23 cellular contexts compared by ENCODE assay signal in the genomic region with DNA sequence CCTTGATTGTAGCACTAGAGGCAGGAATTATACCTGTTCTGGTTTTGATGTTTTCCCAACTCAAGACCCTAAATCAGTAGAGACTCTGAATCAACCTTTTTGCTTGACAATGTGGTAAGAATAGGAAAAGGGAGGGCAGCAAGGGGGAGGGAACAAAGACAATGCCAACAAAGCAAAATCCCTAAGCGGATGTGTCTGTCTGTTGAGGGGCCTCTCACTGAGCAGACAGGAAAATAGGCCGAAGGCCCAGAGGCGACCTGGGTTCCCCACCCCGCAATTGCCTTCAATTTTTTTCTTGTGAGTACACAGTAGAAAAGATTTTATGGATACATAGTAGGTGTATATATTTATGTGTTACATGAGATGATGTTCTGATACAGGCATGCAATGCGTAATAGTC.
DNase-seq lines count a peak whose midpoint lies in the region; TF ChIP-seq lines count a peak whose summit lies in the region.
"Had no signal": no experiment of that assay in that cellular context is flagged by ENCODE, and none has a peak within 500 bp of the region (broad histone marks: within the 10 kb centered on the region; RNA-seq: fewer than 3 reads in every experiment).

No MANE protein-coding gene starts in this region.

- no peak overlapping the region for H4K91ac ChIP-seq in H9 (ENCODE audit: insufficient read length, low read depth, low read length)

- no peaks in the 10 kb centered on the region for H3K9me3 Mint-ChIP-seq in H9
- peaks cover 4% of the 10 kb centered on the region for H3K9me3 Mint-ChIP-seq in chondrocyte (ENCODE audit: low read depth)
- H3K9me3 Mint-ChIP-seq: CD8-positive, alpha-beta memory T cell; dendritic cell treated with granulocyte-macrophage colony-stimulating factor and Interleukin-4, amounts not matched to agents 40 ng/mL and 50 ng/mL, for 4 days had no signal

- H2BK20ac ChIP-seq in H9 (ENCODE audit: low read depth, low read length, poor library complexity, severe bottlenecking), result no peak overlapping the region

- H3K36me3 ChIP-seq in BLaER1 (peaks cover 9% of the 10 kb centered on the region; the same call in 1 of the 2 replicates), Peyer's patch (no peaks in the 10 kb centered on the region), ascending aorta (no peaks in the 10 kb centered on the region)
- H3K36me3 ChIP-seq: brain microvascular endothelial cell had no signal

- H3K27ac Mint-ChIP-seq in H9 (peak overlapping the region; percentile 72 to 95 (median 91)), chondrocyte (ENCODE audit: unreplicated experiment) (peak overlapping the region; percentile 2)
- H3K27ac Mint-ChIP-seq: dendritic cell treated with granulocyte-macrophage colony-stimulating factor and Interleukin-4, amounts not matched to agents 40 ng/mL and 50 ng/mL, for 4 days had no signal

- H3K18ac ChIP-seq in H9 (ENCODE audit: insufficient read length, low read depth, low read length), result no peak overlapping the region

- no peak overlapping the region for H4K8ac ChIP-seq in H9 (replicated peaks; ENCODE audit: insufficient read length, low read depth, low read length)

- H3K56ac ChIP-seq in H9 (ENCODE audit: insufficient read length, low read depth, low read length), result no peak overlapping the region

- H2BK15ac ChIP-seq in H9 (ENCODE audit: low read depth, low read length), result no peak overlapping the region

- WGBS in H9 (ENCODE audit: extremely low coverage, insufficient read length, low lambda C conversion rate), result no CpG with 5 or more reads among the region's 5 CpGs
- WGBS in lower leg skin, 2 donors, result 81 to 86% methylated on average over 5 of the region's 5 CpGs

- H3K27ac ChIP-seq in BLaER1 (no peak overlapping the region), H9 (ENCODE audit: insufficient read length, low read depth, low read length) (no peak overlapping the region), Peyer's patch (no peak overlapping the region), ascending aorta (no peak overlapping the region)
- H3K27ac ChIP-seq: brain microvascular endothelial cell, GM23248, RWPE1 had no signal

- peaks cover 100% of the 10 kb centered on the region for H4K20me1 ChIP-seq in BLaER1
- H4K20me1 ChIP-seq in H9 (ENCODE audit: control insufficient read depth, insufficient read depth, insufficient read length), result peaks cover under 1% of the 10 kb centered on the region

- H3K27me3 ChIP-seq in BLaER1, result no peaks in the 10 kb centered on the region
- no peaks in the 10 kb centered on the region for H3K27me3 ChIP-seq in H9 (ENCODE audit: insufficient read depth, low read length)
- no peaks in the 10 kb centered on the region for H3K27me3 ChIP-seq in Peyer's patch
- H3K27me3 ChIP-seq in ascending aorta, result no peaks in the 10 kb centered on the region
- H3K27me3 ChIP-seq: brain microvascular endothelial cell had no signal

- DNase-seq in H9 (no peak), chondrocyte (ENCODE audit: low spot score) (no peak), lung microvascular endothelial cell (ENCODE audit: low read depth in 2 of 2) (peak; percentile 52 to 68), Peyer's patch (no peak), T1000 (lab: John Stamatoyannopoulos, UW) (no peak), ascending aorta (ENCODE audit: low spot score in 2 of 2) (no peak), lower leg skin (ENCODE audit: low spot score in 2 of 2) (no peak)
- DNase-seq: activated CD4-positive, alpha-beta T cell treated with anti-CD3 and anti-CD28 coated beads for 48 hours; activated CD8-positive, alpha-beta memory T cell treated with anti-CD3 and anti-CD28 coated beads, Interleukin-2, amount 50 U/mL, for 4 hours; activated naive CD4-positive, alpha-beta T cell treated with Interleukin-2 at 50 U/mL for 16 hours; brain microvascular endothelial cell; DMS79 treated with DMSO at 0.1 percent for 48 hours; GM23248; Karpas-422; NCI-H1105; NCI-H2081 treated with DMSO at 0.1 percent for 48 hours; NCI-H510A; occipital lobe; stimulated activated CD4-positive, alpha-beta T cell treated with anti-CD3 and anti-CD28 coated beads, Interleukin-12 subunit alpha, Interleukin-12 subunit beta, amount 100 ng/mL, for 4 hours had no signal

- TF ChIP-seq POLR2A in Peyer's patch (IDR thresholded peaks at IDR 0.05) (no peak), lower leg skin (IDR thresholded peaks at IDR 0.05) (no peak)

- H3K23ac ChIP-seq in H9 (ENCODE audit: insufficient read length, low read depth, low read length), result no peak overlapping the region

- no peak for TF ChIP-seq CTCF in H9 (conservative IDR thresholded peaks at IDR 0.05)
- no peak for TF ChIP-seq CTCF in chondrocyte (IDR thresholded peaks at IDR 0.05)
- TF ChIP-seq CTCF in Peyer's patch (IDR thresholded peaks at IDR 0.05), result no peak
- TF ChIP-seq CTCF in ascending aorta (IDR thresholded peaks at IDR 0.05), result no peak
- no peak for TF ChIP-seq CTCF in lower leg skin (IDR thresholded peaks at IDR 0.05)

- H3K9me3 ChIP-seq in BLaER1 (no peaks in the 10 kb centered on the region), H9 (ENCODE audit: control insufficient read depth, low read depth, low read length) (no peaks in the 10 kb centered on the region), Peyer's patch (no peaks in the 10 kb centered on the region), ascending aorta (no peaks in the 10 kb centered on the region)

- H3K4me1 ChIP-seq in BLaER1 (peaks cover 57% of the 10 kb centered on the region), H9 (ENCODE audit: insufficient read depth, low read length) (peaks cover 23% of the 10 kb centered on the region), Peyer's patch (peaks cover 0 to 25% (median 0%) of the 10 kb centered on the region in 4 donors), ascending aorta (peaks cover 8 to 36% of the 10 kb centered on the region in 2 donors)

- no peak overlapping the region for H4K5ac ChIP-seq in H9 (ENCODE audit: insufficient read length, low read depth, low read length)

- H2BK12ac ChIP-seq in H9 (ENCODE audit: insufficient read length, low read depth, low read length), result no peak overlapping the region

- H3K9ac ChIP-seq in BLaER1 (no peak overlapping the region), H9 (ENCODE audit: extremely low read depth, insufficient read length, low read length) (no peak overlapping the region)
- H3K9ac ChIP-seq: GM23248 had no signal

- H3K4me3 ChIP-seq in BLaER1 (no peak overlapping the region), Peyer's patch (no peak overlapping the region), ascending aorta (no peak overlapping the region), lower leg skin (ENCODE audit: low read depth, poor library complexity, severe bottlenecking) (no peak overlapping the region)
- H3K4me3 ChIP-seq: GM23248 had no signal

- H3K36me3 Mint-ChIP-seq in H9 (ENCODE audit: insufficient read depth in 1 of 3, low read depth in 3 of 3) (no peaks in the 10 kb centered on the region), chondrocyte (ENCODE audit: low read depth) (no peaks in the 10 kb centered on the region)

- H3K23me2 ChIP-seq in H9 (ENCODE audit: insufficient read length, low read depth, low read length, poor library complexity, severe bottlenecking), result no peaks in the 10 kb centered on the region

- H3K4me3 Mint-ChIP-seq in H9, result no peak overlapping the region; a peak in 1 of 5 replicates
- H3K4me3 Mint-ChIP-seq in chondrocyte (ENCODE audit: unreplicated experiment), result no peak overlapping the region
- H3K4me3 Mint-ChIP-seq: dendritic cell treated with granulocyte-macrophage colony-stimulating factor and Interleukin-4, amounts not matched to agents 40 ng/mL and 50 ng/mL, for 4 days had no signal

- H3K4ac ChIP-seq in H9 (ENCODE audit: low read depth, low read length), result no peak overlapping the region

- H3K14ac ChIP-seq in H9 (ENCODE audit: insufficient read depth, low read length), result no peak overlapping the region

- H3K27me3 Mint-ChIP-seq in H9 (ENCODE audit: low read depth) (no peaks in the 10 kb centered on the region), chondrocyte (ENCODE audit: low read depth) (no peaks in the 10 kb centered on the region)
- H3K27me3 Mint-ChIP-seq: CD8-positive, alpha-beta memory T cell; dendritic cell treated with granulocyte-macrophage colony-stimulating factor and Interleukin-4, amounts not matched to agents 40 ng/mL and 50 ng/mL, for 4 days had no signal

- H2AK5ac ChIP-seq in H9 (ENCODE audit: insufficient read length, low read length), result no peak overlapping the region

- H3T11ph ChIP-seq in H9 (ENCODE audit: low read length), result no peak overlapping the region

- no peak overlapping the region for H2BK120ac ChIP-seq in H9 (ENCODE audit: low read depth, low read length, poor library complexity, severe bottlenecking)

- no peak overlapping the region for H2BK5ac ChIP-seq in H9 (ENCODE audit: insufficient read length, low read length)

- H3K79me2 ChIP-seq in H9 (ENCODE audit: insufficient read depth, low read length), result peaks cover 47% of the 10 kb centered on the region; the same call in 1 of the 2 replicates

- no peak overlapping the region for H2AFZ ChIP-seq in H9 (ENCODE audit: low read length)
- H2AFZ ChIP-seq: GM23248 had no signal

- H3K4me2 ChIP-seq in BLaER1 (peak overlapping the region; percentile 47), H9 (ENCODE audit: insufficient read depth, insufficient read length, low read length) (no peak overlapping the region)

- peaks cover 3% of the 10 kb centered on the region for H3K79me1 ChIP-seq in H9 (ENCODE audit: insufficient read depth, low read depth, low read length, poor library complexity, severe bottlenecking)

- intact Hi-C loops in ascending aorta (cut with DNase I) (no loop called here), lower leg skin (cut with DNase I; ENCODE audit: low total_unique reads) (no loop called here)

- peaks cover 82 to 83% of the 10 kb centered on the region in 2 experiments for H3K4me1 Mint-ChIP-seq in H9
- peaks cover 76% of the 10 kb centered on the region for H3K4me1 Mint-ChIP-seq in chondrocyte (ENCODE audit: low read depth)

Comparison
In these comparisons a context has a peak if more than half of its experiments do, and no peak if none do; other contexts are left out.
1. DNase-seq: peak in lung microvascular endothelial cell (2 of 2); none in H9 (single experiment), chondrocyte (single experiment), Peyer's patch (0 of 3), T1000 (single experiment), ascending aorta (0 of 2) and lower leg skin (0 of 2).